9 cellular contexts compared by ENCODE assay signal in the genomic region with DNA sequence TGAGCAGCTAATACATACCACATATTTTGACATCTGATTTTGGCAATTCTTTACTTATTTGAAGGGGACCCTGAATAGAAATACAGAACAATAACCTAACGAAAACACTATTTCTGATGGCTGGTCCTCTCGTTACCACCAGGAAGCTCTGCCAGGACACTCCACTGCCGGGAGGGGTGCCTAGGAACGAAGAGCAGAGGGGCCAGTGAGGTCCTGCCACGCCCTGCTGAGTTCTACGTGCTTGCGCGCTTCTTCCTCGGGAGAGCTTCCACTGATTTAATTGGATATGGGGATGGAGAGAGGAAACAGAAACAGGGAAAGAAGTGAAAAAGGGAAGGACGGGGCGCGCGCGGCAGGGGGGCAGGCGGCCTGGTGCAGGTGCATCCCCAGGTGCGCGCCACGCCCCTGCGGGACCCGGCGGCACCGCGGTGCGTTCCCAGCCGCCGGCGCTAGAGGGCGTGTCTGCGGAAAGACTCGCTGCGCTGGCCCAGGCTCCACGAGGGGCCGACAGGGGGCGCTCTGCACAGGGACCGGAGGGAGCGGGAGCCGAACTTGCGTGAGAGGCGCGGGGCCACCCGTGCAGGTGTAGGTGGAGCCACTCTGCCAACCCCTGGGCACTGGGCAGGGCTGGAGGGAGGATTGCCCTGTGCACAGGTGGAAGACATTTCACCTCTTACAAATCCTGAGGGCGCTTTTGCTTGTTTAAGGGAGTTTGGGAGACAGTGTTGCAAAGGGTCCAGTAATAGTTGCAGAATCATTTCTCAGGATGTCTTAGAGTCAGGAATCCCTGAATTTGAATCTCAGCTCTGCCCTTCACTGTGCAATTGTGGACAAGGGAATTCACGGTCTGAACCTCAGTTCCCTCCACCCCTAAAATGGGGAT.
DNase-seq lines count a peak whose midpoint lies in the region; ATAC-seq, FAIRE-seq and TF ChIP-seq lines count a peak whose summit lies in the region.
"Had no signal": no experiment of that assay in that cellular context is flagged by ENCODE, and none has a peak within 500 bp of the region (broad histone marks: within the 10 kb centered on the region; RNA-seq: fewer than 3 reads in every experiment).

No MANE protein-coding gene starts in this region.

- H4K20me1 ChIP-seq in endothelial cell of umbilical vein (replicated peaks; ENCODE audit: control insufficient read depth, extremely low read depth, insufficient read depth, low read length), result no peaks in the 10 kb centered on the region

- H3K23ac ChIP-seq in neuronal stem cell (ENCODE audit: low read depth, low read length, poor library complexity), result peak overlapping the region; percentile 61

- POLR2A ChIA-PET in activated CD4-positive, alpha-beta memory T cell treated with anti-CD3 and anti-CD28 coated beads, Interleukin-2, amount 10 ng/mL, durations not matched to agents 7 days and 5 days (lab: Charles Lee), result no interaction called here
- POLR2A ChIA-PET in endothelial cell of umbilical vein (lab: Charles Lee), result no interaction called here

- no peak overlapping the region for H2BK15ac ChIP-seq in neuronal stem cell (ENCODE audit: low read length)

- H3K9me3 ChIP-seq in endothelial cell of umbilical vein (replicated peaks; ENCODE audit: control insufficient read depth, insufficient read depth, low read length), result peaks cover 7% of the 10 kb centered on the region
- no peaks in the 10 kb centered on the region for H3K9me3 ChIP-seq in neuronal stem cell (replicated peaks in 1 of 2; ENCODE audit: control insufficient read depth in 2 of 2, insufficient read depth in 1 of 2, low read depth in 1 of 2, low read length in 2 of 2)

- H2BK12ac ChIP-seq in neuronal stem cell (ENCODE audit: low read length), result no peak overlapping the region

- H3K4me1 ChIP-seq in endothelial cell of umbilical vein (ENCODE audit: control insufficient read depth, extremely low read depth, insufficient read depth, low read length), result no peaks in the 10 kb centered on the region
- peaks cover 0 to 1% of the 10 kb centered on the region in 2 donors for H3K4me1 ChIP-seq in neuronal stem cell (ENCODE audit: control insufficient read depth in 2 of 2, insufficient read depth in 1 of 2, low read depth in 1 of 2, low read length in 2 of 2)

- DNase-seq in GM19238 (ENCODE audit: insufficient read length, low spot score), result peak; percentile 23
- DNase-seq in activated CD4-positive, alpha-beta memory T cell treated with anti-CD3 and anti-CD28 coated beads, Interleukin-2, amount 10 ng/mL, durations not matched to agents 7 days and 5 days, result peak; percentile 77
- DNase-seq in endothelial cell of umbilical vein (ENCODE audit: low read depth, low spot score), result no peak
- DNase-seq in neuronal stem cell (ENCODE audit: low spot score), result peak; percentile 64
- DNase-seq in type B pancreatic cell (ENCODE audit: extremely low spot score, unreplicated experiment), result peak; percentile 82
- DNase-seq in NCI-H2196 treated with DMSO at 0.1 percent for 48 hours (lab: John Stamatoyannopoulos, UW; ENCODE audit: unreplicated experiment), result no peak
- no peak for DNase-seq in AG08395 (ENCODE audit: low spot score)

- no peaks in the 10 kb centered on the region for H3K36me3 Mint-ChIP-seq in activated CD4-positive, alpha-beta memory T cell treated with anti-CD3 and anti-CD28 coated beads, Interleukin-2, amount 10 ng/mL, durations not matched to agents 7 days and 5 days (ENCODE audit: low read depth)
- no peaks in the 10 kb centered on the region for H3K36me3 Mint-ChIP-seq in type B pancreatic cell
- H3K36me3 Mint-ChIP-seq: activated naive CD8-positive, alpha-beta T cell had no signal

- no peak overlapping the region for H2AK5ac ChIP-seq in neuronal stem cell (ENCODE audit: low read depth, low read length)

- no peaks in the 10 kb centered on the region for H3K27me3 Mint-ChIP-seq in activated CD4-positive, alpha-beta memory T cell treated with anti-CD3 and anti-CD28 coated beads, Interleukin-2, amount 10 ng/mL, durations not matched to agents 7 days and 5 days
- H3K27me3 Mint-ChIP-seq in type B pancreatic cell, result peaks cover 43% of the 10 kb centered on the region

- peak; percentile 53 for ATAC-seq in HG03460 (IDR thresholded peaks at IDR 0.05; ENCODE audit: unreplicated experiment)

- no peaks in the 10 kb centered on the region for H3K9me1 ChIP-seq in endothelial cell of umbilical vein (replicated peaks; ENCODE audit: control insufficient read depth, extremely low read depth, insufficient read depth, low read length)

- H3K36me3 ChIP-seq in endothelial cell of umbilical vein (ENCODE audit: control insufficient read depth in 2 of 2, extremely low read depth in 1 of 2, insufficient read depth in 2 of 2, low read length in 2 of 2), result no peaks in the 10 kb centered on the region
- no peaks in the 10 kb centered on the region for H3K36me3 ChIP-seq in neuronal stem cell (replicated peaks in 1 of 2; ENCODE audit: control insufficient read depth in 2 of 2, insufficient read depth in 2 of 2, low read length in 2 of 2)

- no peak overlapping the region for H3K4ac ChIP-seq in neuronal stem cell (ENCODE audit: low read length)

- H3K4me3 ChIP-seq in endothelial cell of umbilical vein (replicated peaks in 1 of 3; ENCODE audit: insufficient read depth in 1 of 3, low read depth in 1 of 3, low read length in 3 of 3), result no peak overlapping the region
- no peak overlapping the region for H3K4me3 ChIP-seq in neuronal stem cell (ENCODE audit: low read length in 2 of 2)

- H3K9ac ChIP-seq in endothelial cell of umbilical vein (replicated peaks; ENCODE audit: extremely low read depth, insufficient read depth, low read length), result no peak overlapping the region
- H3K9ac ChIP-seq in neuronal stem cell (ENCODE audit: low read depth, low read length, poor library complexity), result no peak overlapping the region

- H3K79me1 ChIP-seq in neuronal stem cell (ENCODE audit: low read depth, low read length), result no peaks in the 10 kb centered on the region

- no TSS peak for BruUV-seq in endothelial cell of umbilical vein (replicated peaks; lab: Mats Ljungman, UMichigan)

- CTCF ChIA-PET in activated CD4-positive, alpha-beta memory T cell treated with anti-CD3 and anti-CD28 coated beads, Interleukin-2, amount 10 ng/mL, durations not matched to agents 7 days and 5 days (lab: Charles Lee), result interaction anchor here (0.6 to 3.5 kb wide), 5 partner anchors 13 to 397 kb away, joined by 3 to 14 read pairs (median 7); no protein-coding TSS in a partner anchor
- CTCF ChIA-PET in endothelial cell of umbilical vein (lab: Charles Lee), result interaction anchor here (1.0 kb wide), 1 partner anchor 22 kb away, joined by 3 read pairs; no protein-coding TSS in a partner anchor

- dilution Hi-C loops in endothelial cell of umbilical vein (cut with MboI; ENCODE audit: extremely low pct_ligation_motif_present, low sequenced_read_pairs), result no loop called here

- H3K4me2 ChIP-seq in endothelial cell of umbilical vein (ENCODE audit: insufficient read depth, low read length) (no peak overlapping the region), neuronal stem cell (ENCODE audit: insufficient read depth, low read length, poor library complexity, severe bottlenecking) (no peak overlapping the region)

- H3K27ac ChIP-seq in endothelial cell of umbilical vein (ENCODE audit: insufficient read depth, low read depth, low read length) (no peak overlapping the region), neuronal stem cell (replicated peaks; ENCODE audit: low read length) (no peak overlapping the region)

- H3K18ac ChIP-seq in neuronal stem cell (ENCODE audit: low read length), result no peak overlapping the region

- no peak overlapping the region for H3K27ac Mint-ChIP-seq in activated CD4-positive, alpha-beta memory T cell treated with anti-CD3 and anti-CD28 coated beads, Interleukin-2, amount 10 ng/mL, durations not matched to agents 7 days and 5 days
- no peak overlapping the region for H3K27ac Mint-ChIP-seq in type B pancreatic cell
- H3K27ac Mint-ChIP-seq: activated naive CD8-positive, alpha-beta T cell had no signal

- no peak overlapping the region for H2BK120ac ChIP-seq in neuronal stem cell (ENCODE audit: low read depth, low read length)

- H3K79me2 ChIP-seq in endothelial cell of umbilical vein (ENCODE audit: control insufficient read depth, insufficient read depth, low read length), result no peaks in the 10 kb centered on the region

- H2AFZ ChIP-seq in endothelial cell of umbilical vein (ENCODE audit: low read depth, low read length) (no peak overlapping the region), neuronal stem cell (ENCODE audit: low read length) (no peak overlapping the region)

- no peak for FAIRE-seq in endothelial cell of umbilical vein (lab: Jason Lieb, UNC)

- H3K14ac ChIP-seq in neuronal stem cell (ENCODE audit: low read length), result no peak overlapping the region

- peaks cover 20% of the 10 kb centered on the region for H3K4me1 Mint-ChIP-seq in activated CD4-positive, alpha-beta memory T cell treated with anti-CD3 and anti-CD28 coated beads, Interleukin-2, amount 10 ng/mL, durations not matched to agents 7 days and 5 days
- H3K4me1 Mint-ChIP-seq in type B pancreatic cell (ENCODE audit: unreplicated experiment), result peaks cover 12% of the 10 kb centered on the region

- WGBS in neuronal stem cell (ENCODE audit: extremely low coverage in 2 of 2, insufficient read length in 2 of 2, insufficient replicate concordance in 1 of 2), 2 donors, result no CpG with 5 or more reads among the region's 43 CpGs

- H2BK5ac ChIP-seq in neuronal stem cell (ENCODE audit: low read length), result no peak overlapping the region

- H4K91ac ChIP-seq in neuronal stem cell (ENCODE audit: low read depth, low read length, poor library complexity), result no peak overlapping the region

- H3K27me3 ChIP-seq in endothelial cell of umbilical vein (ENCODE audit: control insufficient read depth in 2 of 2, insufficient read depth in 2 of 2, low read length in 2 of 2) (no peaks in the 10 kb centered on the region), neuronal stem cell (ENCODE audit: control insufficient read depth in 3 of 3, insufficient read depth in 3 of 3, low read depth in 1 of 3, low read length in 3 of 3) (no peaks in the 10 kb centered on the region)

- no peak for TF ChIP-seq POLR2A in endothelial cell of umbilical vein (IDR thresholded peaks at IDR 0.05; ENCODE audit: low read depth, low read length)

- H3K9me3 Mint-ChIP-seq in activated CD4-positive, alpha-beta memory T cell treated with anti-CD3 and anti-CD28 coated beads, Interleukin-2, amount 10 ng/mL, durations not matched to agents 7 days and 5 days, result no peaks in the 10 kb centered on the region
- H3K9me3 Mint-ChIP-seq in type B pancreatic cell, result no peaks in the 10 kb centered on the region

- no peak overlapping the region for H4K8ac ChIP-seq in neuronal stem cell (ENCODE audit: low read depth, low read length)

- H3K4me3 Mint-ChIP-seq in activated CD4-positive, alpha-beta memory T cell treated with anti-CD3 and anti-CD28 coated beads, Interleukin-2, amount 10 ng/mL, durations not matched to agents 7 days and 5 days, result no peak overlapping the region
- H3K4me3 Mint-ChIP-seq in type B pancreatic cell, result no peak overlapping the region
- H3K4me3 Mint-ChIP-seq: activated naive CD8-positive, alpha-beta T cell had no signal

- intact Hi-C loops in endothelial cell of umbilical vein (cut with micrococcal nuclease), result no loop called here

- TF ChIP-seq CTCF in endothelial cell of umbilical vein (IDR thresholded peaks at IDR 0.05; ENCODE audit: extremely low read depth in 1 of 2, insufficient read depth in 1 of 2, low read depth in 1 of 2, low read length in 2 of 2) (peak; percentile 49 to 50), type B pancreatic cell (conservative IDR thresholded peaks at IDR 0.05) (peak; percentile 99)

Comparison
In these comparisons a context has a peak if more than half of its experiments do, and no peak if none do; other contexts are left out.
1. DNase-seq: peak in GM19238 (single experiment), activated CD4-positive, alpha-beta memory T cell treated with anti-CD3 and anti-CD28 coated beads, Interleukin-2, amount 10 ng/mL, durations not matched to agents 7 days and 5 days (single experiment), neuronal stem cell (single experiment) and type B pancreatic cell (single experiment); none in endothelial cell of umbilical vein (single experiment), NCI-H2196 treated with DMSO at 0.1 percent for 48 hours (single experiment) and AG08395 (single experiment).